In genomic region chr12:46387697-46388096, GRCh38 we compare ENCODE assay signal across 9 cellular contexts. TPM values are rescaled to one million over a fixed set of nuclear protein-coding genes. Genes with fewer than 3 reads are reported as not detected.
A peak's percentile ranks its signal among the peaks of the same experiment; 100 is the strongest.
DNase-seq lines count a peak whose midpoint lies in the region; ATAC-seq and TF ChIP-seq lines count a peak whose summit lies in the region.
"Had no signal": no experiment of that assay in that cellular context is flagged by ENCODE, and none has a peak within 500 bp of the region (broad histone marks: within the 10 kb centered on the region; RNA-seq: fewer than 3 reads in every experiment).

No MANE protein-coding gene starts in this region.

- CTCF ChIA-PET in activated CD8-positive, alpha-beta T cell treated with anti-CD3 and anti-CD28 coated beads for 36 hours (lab: Charles Lee), result interaction anchor here (0.7 kb wide), 1 partner anchor 17 kb away, joined by 3 read pairs; no protein-coding TSS in a partner anchor
- CTCF ChIA-PET in naive thymus-derived CD4-positive, alpha-beta T cell (lab: Charles Lee), result interaction anchor here (0.6 to 1.0 kb wide), 3 partner anchors 73 to 274 kb away, joined by 3 to 5 read pairs (median 3); no protein-coding TSS in a partner anchor

- intact Hi-C loops in activated CD8-positive, alpha-beta T cell treated with anti-CD3 and anti-CD28 coated beads for 36 hours (cut with micrococcal nuclease), result no loop called here
- intact Hi-C loops in naive thymus-derived CD4-positive, alpha-beta T cell (cut with micrococcal nuclease), result loop anchor here in 1 of 2 donors (1.0 to 10.0 kb wide), 3 partner anchors 8 to 1173 kb away; partner anchors contain the start of gene ANO6
- intact Hi-C loops in body of pancreas (cut with DNase I), result no loop called here

- POLR2A ChIA-PET in activated CD8-positive, alpha-beta T cell treated with anti-CD3 and anti-CD28 coated beads for 36 hours (lab: Charles Lee), result interaction anchor here (0.7 to 7.7 kb wide), 3 partner anchors 19 to 55 kb away, joined by 3 to 83 read pairs (median 3); no protein-coding TSS in a partner anchor
- POLR2A ChIA-PET in naive thymus-derived CD4-positive, alpha-beta T cell (lab: Charles Lee), result interaction anchor here (0.6 to 2.7 kb wide), 7 partner anchors 9 to 85 kb away, joined by 3 to 10 read pairs (median 3); partner anchors contain the start of gene SLC38A2

- peak overlapping the region; percentile 52 for H3K4me3 Mint-ChIP-seq in activated CD8-positive, alpha-beta T cell treated with anti-CD3 and anti-CD28 coated beads for 36 hours
- H3K4me3 Mint-ChIP-seq in naive thymus-derived CD4-positive, alpha-beta T cell, result peak overlapping the region in 9 of 10 donors; percentile 35 to 74 (median 61)

- H3K36me3 ChIP-seq in BLaER1 treated with 17β-estradiol and CSF1 and Interleukin-3, amounts not matched to agents 10 nM and 100 nM, result peaks cover 0 to 7% (median 0%) of the 10 kb centered on the region in 11 experiments; a peak in 2 of 22 replicates
- peaks cover 0 to 6% (median 0%) of the 10 kb centered on the region in 3 experiments for H3K36me3 ChIP-seq in naive thymus-derived CD4-positive, alpha-beta T cell (ENCODE audit: control insufficient read depth in 2 of 3, insufficient read depth in 3 of 3, low read length in 3 of 3)
- no peaks in the 10 kb centered on the region for H3K36me3 ChIP-seq in body of pancreas (replicated peaks in 1 of 2; ENCODE audit: insufficient read depth in 1 of 2, low read depth in 2 of 2)

- no peaks in the 10 kb centered on the region for H3K27me3 ChIP-seq in BLaER1 treated with 17β-estradiol and CSF1 and Interleukin-3, amounts not matched to agents 10 nM and 100 nM
- H3K27me3 ChIP-seq in naive thymus-derived CD4-positive, alpha-beta T cell (ENCODE audit: control insufficient read depth in 2 of 2, insufficient read depth in 2 of 2, low read length in 2 of 2), result no peaks in the 10 kb centered on the region
- H3K27me3 ChIP-seq in body of pancreas, result no peaks in the 10 kb centered on the region

- TF ChIP-seq CTCF in activated CD8-positive, alpha-beta T cell treated with anti-CD3 and anti-CD28 coated beads for 36 hours (IDR thresholded peaks at IDR 0.05), result no peak
- no peak for TF ChIP-seq CTCF in body of pancreas (IDR thresholded peaks at IDR 0.05)

- H3K4me2 ChIP-seq in BLaER1 treated with 17β-estradiol and CSF1 and Interleukin-3, amounts not matched to agents 10 nM and 100 nM, result peak overlapping the region; percentile 87 to 95 (median 92)

- peak; percentile 74 for DNase-seq in activated CD8-positive, alpha-beta T cell treated with anti-CD3 and anti-CD28 coated beads for 36 hours
- DNase-seq in naive thymus-derived CD4-positive, alpha-beta T cell, result no peak
- DNase-seq in NCI-H2171 (lab: John Stamatoyannopoulos, UW), result no peak
- no peak for DNase-seq in SIG-M5 (lab: John Stamatoyannopoulos, UW)
- DNase-seq in body of pancreas, result no peak
- DNase-seq in activated CD4-positive, CD25-positive, alpha-beta regulatory T cell treated with anti-CD3 and anti-CD28 coated beads, Interleukin-2, amount 50 U/mL, for 72 hours, result no peak

- peaks cover 0 to 12% (median 9%) of the 10 kb centered on the region in 11 experiments; a peak in 16 of 22 replicates for H3K9me3 ChIP-seq in BLaER1 treated with 17β-estradiol and CSF1 and Interleukin-3, amounts not matched to agents 10 nM and 100 nM (replicated peaks in 1 of 11)
- no peaks in the 10 kb centered on the region for H3K9me3 ChIP-seq in naive thymus-derived CD4-positive, alpha-beta T cell (ENCODE audit: control insufficient read depth in 2 of 3, low read length in 3 of 3)
- H3K9me3 ChIP-seq in body of pancreas, result no peaks in the 10 kb centered on the region

- H3K4me3 ChIP-seq in BLaER1 treated with 17β-estradiol and CSF1 and Interleukin-3, amounts not matched to agents 10 nM and 100 nM, result peak overlapping the region in 9 of 10 experiments; percentile 31 to 54 (median 40); a peak in 14 of 20 replicates
- H3K4me3 ChIP-seq in naive thymus-derived CD4-positive, alpha-beta T cell (ENCODE audit: low read length), result no peak overlapping the region
- no peak overlapping the region for H3K4me3 ChIP-seq in body of pancreas

- H4K20me1 ChIP-seq in BLaER1 treated with 17β-estradiol and CSF1 and Interleukin-3, amounts not matched to agents 10 nM and 100 nM, result no peaks in the 10 kb centered on the region

- no peaks in the 10 kb centered on the region for H3K27me3 Mint-ChIP-seq in activated CD8-positive, alpha-beta T cell treated with anti-CD3 and anti-CD28 coated beads for 36 hours
- H3K27me3 Mint-ChIP-seq in naive thymus-derived CD4-positive, alpha-beta T cell, result no peaks in the 10 kb centered on the region

- H3K9me3 Mint-ChIP-seq in activated CD8-positive, alpha-beta T cell treated with anti-CD3 and anti-CD28 coated beads for 36 hours, result no peaks in the 10 kb centered on the region
- peaks cover 0 to 7% (median 0%) of the 10 kb centered on the region in 11 donors for H3K9me3 Mint-ChIP-seq in naive thymus-derived CD4-positive, alpha-beta T cell
- H3K9me3 Mint-ChIP-seq: neural crest cell had no signal

- WGBS in body of pancreas, 2 donors, result 94 to 95% methylated on average over 7 of the region's 7 CpGs

- peaks cover 62% of the 10 kb centered on the region for H3K4me1 Mint-ChIP-seq in activated CD8-positive, alpha-beta T cell treated with anti-CD3 and anti-CD28 coated beads for 36 hours (ENCODE audit: low read depth)
- H3K4me1 Mint-ChIP-seq in naive thymus-derived CD4-positive, alpha-beta T cell, result peaks cover 20 to 74% (median 55%) of the 10 kb centered on the region in 7 donors

- TF ChIP-seq POLR2A in GM19193 (IDR thresholded peaks at IDR 0.05; ENCODE audit: extremely low read depth, insufficient read depth, insufficient read length), result peak; percentile 43
- no peak for TF ChIP-seq POLR2A in body of pancreas (IDR thresholded peaks at IDR 0.05)

- H3K4me1 ChIP-seq in BLaER1 treated with 17β-estradiol and CSF1 and Interleukin-3, amounts not matched to agents 10 nM and 100 nM, result peaks cover 69 to 84% (median 77%) of the 10 kb centered on the region in 10 experiments
- peaks cover 2 to 21% of the 10 kb centered on the region in 2 donors for H3K4me1 ChIP-seq in naive thymus-derived CD4-positive, alpha-beta T cell (ENCODE audit: control insufficient read depth in 2 of 2, insufficient read depth in 2 of 2, low read length in 2 of 2)
- H3K4me1 ChIP-seq in body of pancreas, result peaks cover 25% of the 10 kb centered on the region

- H3K27ac Mint-ChIP-seq in activated CD8-positive, alpha-beta T cell treated with anti-CD3 and anti-CD28 coated beads for 36 hours, result peak overlapping the region; percentile 75
- H3K27ac Mint-ChIP-seq in naive thymus-derived CD4-positive, alpha-beta T cell, result peak overlapping the region; percentile 26 to 88 (median 47)

- H3K36me3 Mint-ChIP-seq in activated CD8-positive, alpha-beta T cell treated with anti-CD3 and anti-CD28 coated beads for 36 hours (ENCODE audit: low read depth), result peaks cover 8% of the 10 kb centered on the region
- peaks cover 0 to 38% (median 31%) of the 10 kb centered on the region in 5 donors for H3K36me3 Mint-ChIP-seq in naive thymus-derived CD4-positive, alpha-beta T cell

- H3K27ac ChIP-seq in BLaER1 treated with 17β-estradiol and CSF1 and Interleukin-3, amounts not matched to agents 10 nM and 100 nM, result peak overlapping the region; percentile 41 to 97 (median 95); a peak in 21 of 22 replicates
- H3K27ac ChIP-seq in naive thymus-derived CD4-positive, alpha-beta T cell (ENCODE audit: low read depth, low read length), result no peak overlapping the region
- H3K27ac ChIP-seq in body of pancreas, result no peak overlapping the region

- ATAC-seq in activated CD8-positive, alpha-beta T cell treated with anti-CD3 and anti-CD28 coated beads for 36 hours, result peak; percentile 29
- ATAC-seq in naive thymus-derived CD4-positive, alpha-beta T cell, result no peak
- ATAC-seq in body of pancreas, result no peak

- peak overlapping the region; percentile 32 to 64 (median 58); a peak in 20 of 22 replicates for H3K9ac ChIP-seq in BLaER1 treated with 17β-estradiol and CSF1 and Interleukin-3, amounts not matched to agents 10 nM and 100 nM

RNA-seq across cellular contexts. Expression of gene SLC38A2, which starts 15.1 kb away (rescaled TPM):
- total RNA-seq in activated CD8-positive, alpha-beta T cell treated with anti-CD3 and anti-CD28 coated beads for 36 hours, result 100 to 1,000 TPM; 216 to 219 TPM
- 100 to 1,000 TPM; 157 to 269 (median 175) TPM for total RNA-seq in naive thymus-derived CD4-positive, alpha-beta T cell
- polyA plus RNA-seq in naive thymus-derived CD4-positive, alpha-beta T cell, result 100 to 1,000 TPM in 1 of 2 donors, 10 to 100 TPM in 1; 61.5 to 122 TPM
- 100 to 1,000 TPM; 184 to 203 TPM for total RNA-seq in body of pancreas

Comparison
In these comparisons a context has a peak if more than half of its experiments do, and no peak if none do; other contexts are left out.
1. H3K27ac ChIP-seq: peak in BLaER1 treated with 17β-estradiol and CSF1 and Interleukin-3, amounts not matched to agents 10 nM and 100 nM (11 of 11); none in naive thymus-derived CD4-positive, alpha-beta T cell (single experiment) and body of pancreas (0 of 4).
2. H3K4me3 ChIP-seq: peak in BLaER1 treated with 17β-estradiol and CSF1 and Interleukin-3, amounts not matched to agents 10 nM and 100 nM (9 of 10); none in naive thymus-derived CD4-positive, alpha-beta T cell (single experiment) and body of pancreas (0 of 2).